8 cellular contexts compared by ENCODE assay signal in the genomic region with DNA sequence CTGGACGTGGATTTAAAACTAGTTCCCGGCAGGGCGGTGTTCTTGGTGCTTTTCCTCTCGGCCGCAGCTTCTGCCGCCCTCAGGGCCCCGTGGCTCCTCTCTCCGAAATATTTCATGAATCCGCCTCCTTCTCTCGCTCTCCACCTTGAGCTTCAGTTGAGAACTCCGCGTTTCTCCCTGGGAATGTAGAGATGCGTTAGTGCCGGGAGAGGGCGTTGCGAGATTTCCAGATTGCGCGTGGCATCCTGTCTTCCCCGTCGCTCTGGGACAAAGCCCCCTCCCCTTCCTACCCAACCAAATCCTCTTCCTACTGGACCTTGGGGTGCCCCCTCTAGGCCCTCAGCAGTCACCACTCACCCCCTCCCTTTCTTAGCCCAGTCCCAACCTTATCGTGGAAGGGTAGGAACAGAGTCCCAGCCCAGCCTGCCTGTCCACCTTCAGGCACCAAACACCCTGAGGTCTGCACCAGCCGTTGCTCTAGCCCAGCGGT. TPM values are rescaled to one million over a fixed set of nuclear protein-coding genes. Genes with fewer than 3 reads are reported as not detected.
DNase-seq lines count a peak whose midpoint lies in the region; ATAC-seq, FAIRE-seq and TF ChIP-seq lines count a peak whose summit lies in the region.

No MANE protein-coding gene starts in this region.

- peaks cover 10% of the 10 kb centered on the region for H3K9me3 Mint-ChIP-seq in activated T-helper 2 cell treated with anti-CD3 and anti-CD28 coated beads, Interferon-gamma antibody, Interleukin-2, Interleukin-4, amounts not matched to agents 10 μg/mL and 5 μg/mL and 100 μg/mL, durations not matched to agents 14 hours and 24 hours and 36 hours

- ATAC-seq in GM12878 = peak; percentile 40
- no peak for ATAC-seq in HG03378 (IDR thresholded peaks at IDR 0.05; ENCODE audit: unreplicated experiment)

- peak overlapping the region; percentile 22 for H2AFZ ChIP-seq in GM12878 (ENCODE audit: control insufficient read depth, low read depth, low read length)

- H3K4me3 ChIP-seq in HUES64 (ENCODE audit: low read length) = peak overlapping the region; percentile 29
- H3K4me3 ChIP-seq in GM12878 = no peak overlapping the region

- SMC1A ChIA-PET in GM12878 (lab: Charles Lee; ENCODE audit: uncharacterized antibody, unreplicated experiment) = interaction anchor here (0.7 to 5.9 kb wide), 23 partner anchors 9 to 399 kb away, joined by 3 to 165 read pairs (median 13); a partner anchor contains a TSS

- CTCF ChIA-PET in GM12878 (lab: Yijun Ruan, JAX) = interaction anchor here (0.7 to 5.9 kb wide), 44 partner anchors 8 to 398 kb away, joined by 3 to 265 read pairs (median 8); a partner anchor contains a TSS

- H3K27ac Mint-ChIP-seq in activated T-helper 2 cell treated with anti-CD3 and anti-CD28 coated beads, Interferon-gamma antibody, Interleukin-2, Interleukin-4, amounts not matched to agents 10 μg/mL and 5 μg/mL and 100 μg/mL, durations not matched to agents 14 hours and 24 hours and 36 hours = no peak overlapping the region

- intact Hi-C loops in GM12878 (cut with micrococcal nuclease; ENCODE audit: unreplicated experiment) = loop anchor here (2.0 kb wide), 2 partner anchors 35 to 181 kb away; no protein-coding TSS in a partner anchor
- intact Hi-C loops in activated T-helper 2 cell treated with anti-CD3 and anti-CD28 coated beads, Interferon-gamma antibody, Interleukin-2, Interleukin-4, amounts not matched to agents 10 μg/mL and 5 μg/mL and 100 μg/mL, durations not matched to agents 14 hours and 24 hours and 36 hours (cut with micrococcal nuclease) = loop anchor here (2.0 to 10.0 kb wide), 2 partner anchors 17 to 195 kb away; no protein-coding TSS in a partner anchor

- H3K27ac ChIP-seq in HUES64 (ENCODE audit: low read depth, low read length) (no peak overlapping the region), GM12878 (ENCODE audit: control insufficient read depth, insufficient read depth) (no peak overlapping the region)

- H3K9me3 ChIP-seq in HUES64 (ENCODE audit: insufficient read depth, low read depth, low read length) (peaks cover 12% of the 10 kb centered on the region), GM12878 (replicated peaks; ENCODE audit: control insufficient read depth, insufficient read depth, low read length) (peaks cover 8% of the 10 kb centered on the region; the same call in 2 of the 3 replicates)

- in situ Hi-C loops in GM12878 (cut with MboI) = loop anchor here (5.0 kb wide), 1 partner anchor 198 kb away; no protein-coding TSS in a partner anchor

- DNase-seq in NOMO-1 treated with DMSO at 0.1 percent for 48 hours (lab: John Stamatoyannopoulos, UW; ENCODE audit: unreplicated experiment) = peak; percentile 48
- no peak for DNase-seq in NOMO-1 treated with dmso at 0.1 percent for 144 hours (lab: John Stamatoyannopoulos, UW; ENCODE audit: unreplicated experiment)
- no peak for DNase-seq in GM12878 (ENCODE audit: low read depth, low spot score)
- DNase-seq in midbrain (lab: John Stamatoyannopoulos, UW) = peak; percentile 20
- no peak for DNase-seq in NAMALWA (ENCODE audit: low spot score)
- no peak for DNase-seq in activated T-helper 2 cell treated with anti-CD3 and anti-CD28 coated beads, Interferon-gamma antibody, Interleukin-2, Interleukin-4, amounts not matched to agents 10 μg/mL and 5 μg/mL and 100 μg/mL, durations not matched to agents 14 hours and 24 hours and 36 hours (ENCODE audit: low spot score)

- POLR2A ChIA-PET in GM12878 (lab: Charles Lee) = interaction anchor here (0.7 to 2.9 kb wide), 10 partner anchors 12 to 111 kb away, joined by 3 to 51 read pairs (median 6); a partner anchor contains a TSS

- 11% methylated on average over 23 of the region's 23 CpGs for WGBS in HUES64
- WGBS in GM12878 (ENCODE audit: insufficient coverage, insufficient replicate concordance, low lambda C conversion rate, missing lambda C conversion rate) = 44% methylated on average over 23 of the region's 23 CpGs

- H3K4me3 Mint-ChIP-seq in activated T-helper 2 cell treated with anti-CD3 and anti-CD28 coated beads, Interferon-gamma antibody, Interleukin-2, Interleukin-4, amounts not matched to agents 10 μg/mL and 5 μg/mL and 100 μg/mL, durations not matched to agents 14 hours and 24 hours and 36 hours (ENCODE audit: low read depth) = no peak overlapping the region

- BruUV-seq in GM12878 (replicated peaks; lab: Mats Ljungman, UMichigan) = no TSS peak

- H3K9ac ChIP-seq in HUES64 (ENCODE audit: low read depth, low read length) (0 out of 2 replicates have a peak overlapping the region, but pooled peaks have one; percentile 15), GM12878 (ENCODE audit: control insufficient read depth, insufficient read depth, low read length) (no peak overlapping the region)

- H3K27me3 Mint-ChIP-seq in activated T-helper 2 cell treated with anti-CD3 and anti-CD28 coated beads, Interferon-gamma antibody, Interleukin-2, Interleukin-4, amounts not matched to agents 10 μg/mL and 5 μg/mL and 100 μg/mL, durations not matched to agents 14 hours and 24 hours and 36 hours (ENCODE audit: low read depth) = peaks cover 10% of the 10 kb centered on the region

- H3K4me1 ChIP-seq in HUES64 (ENCODE audit: insufficient read depth, low read length) (peaks cover 11% of the 10 kb centered on the region), GM12878 (ENCODE audit: control insufficient read depth, insufficient read depth, low read length) (peaks cover 8% of the 10 kb centered on the region; the same call in 1 of the 2 replicates)

- H3K36me3 Mint-ChIP-seq in activated T-helper 2 cell treated with anti-CD3 and anti-CD28 coated beads, Interferon-gamma antibody, Interleukin-2, Interleukin-4, amounts not matched to agents 10 μg/mL and 5 μg/mL and 100 μg/mL, durations not matched to agents 14 hours and 24 hours and 36 hours (ENCODE audit: low read depth) = no peaks in the 10 kb centered on the region

- no peak for TF ChIP-seq EP300 in GM12878 (IDR thresholded peaks at IDR 0.05; ENCODE audit: borderline replicate concordance in 1 of 2, control insufficient read depth in 1 of 2, low read depth in 2 of 2, low read length in 2 of 2)

- peak overlapping the region; percentile 31 for H3K4me2 ChIP-seq in GM12878 (ENCODE audit: control insufficient read depth, insufficient read depth)

- TF ChIP-seq POLR2A in GM12878 (IDR thresholded peaks at IDR 0.05; ENCODE audit: low read depth, low read length) = no peak

- H4K20me1 ChIP-seq in GM12878 (ENCODE audit: control insufficient read depth, insufficient read depth) = no peaks in the 10 kb centered on the region

- no peak for TF ChIP-seq RAD21 in GM12878 (IDR thresholded peaks at IDR 0.05; ENCODE audit: insufficient read depth, low read depth, low read length)

- H3K79me2 ChIP-seq in GM12878 (ENCODE audit: control insufficient read depth, insufficient read depth, low read length) = no peaks in the 10 kb centered on the region

- RAD21 ChIA-PET in GM12878 (lab: Charles Lee; ENCODE audit: unreplicated experiment) = interaction anchor here (0.9 to 4.9 kb wide), 21 partner anchors 8 to 307 kb away, joined by 3 to 132 read pairs (median 12); a partner anchor contains a TSS

- TF ChIP-seq CTCF in GM12878 (IDR thresholded peaks at IDR 0.05 in 2 of 3, conservative IDR thresholded peaks at IDR 0.05 in 1 of 3; ENCODE audit: control insufficient read depth in 2 of 3, extremely low read depth in 1 of 3, insufficient read depth in 1 of 3, low read depth in 3 of 3, low read length in 3 of 3) = peak; percentile 41 to 69 (median 56); a peak in 5 of 6 replicates

- H3K4me1 Mint-ChIP-seq in activated T-helper 2 cell treated with anti-CD3 and anti-CD28 coated beads, Interferon-gamma antibody, Interleukin-2, Interleukin-4, amounts not matched to agents 10 μg/mL and 5 μg/mL and 100 μg/mL, durations not matched to agents 14 hours and 24 hours and 36 hours (ENCODE audit: low read depth) = peaks cover 33% of the 10 kb centered on the region

- no peak for FAIRE-seq in GM12878 (lab: Jason Lieb, UNC)

- peaks cover 20% of the 10 kb centered on the region for H3K27me3 ChIP-seq in HUES64 (ENCODE audit: insufficient read depth, low read length)
- H3K27me3 ChIP-seq in GM12878 (replicated peaks in 1 of 2; ENCODE audit: control insufficient read depth in 2 of 2, insufficient read depth in 2 of 2, low read length in 1 of 2) = no peaks in the 10 kb centered on the region

- no peaks in the 10 kb centered on the region for H3K36me3 ChIP-seq in HUES64 (ENCODE audit: insufficient read depth, low read length)
- no peaks in the 10 kb centered on the region for H3K36me3 ChIP-seq in GM12878 (ENCODE audit: control insufficient read depth in 2 of 2, insufficient read depth in 2 of 2, low read length in 1 of 2)

RNA-seq across cellular contexts. Expression of a gene that starts 15.5 kb away (rescaled TPM):
- polyA plus RNA-seq in HUES64 (2013, experiment 1 of 2) = 2.0 TPM
- polyA plus RNA-seq in HUES64 (2013, experiment 2 of 2) = 3.2 TPM
- 143 and 150 TPM in 2 replicates for total RNA-seq in GM12878 (2013; cell fraction: nucleolus; rRNA removed)
- total RNA-seq in GM12878 (2014; rRNA removed) = 251 and 282 TPM in 2 replicates
- 135 and 149 TPM in 2 replicates for total RNA-seq in GM12878 (2014; rRNA removed; fragmentation: Illumina TruSeq; extraction: Trizol)
- 382 and 386 TPM in 2 replicates for total RNA-seq in GM12878 (2021)
- polyA plus RNA-seq in GM12878 (2011; ENCODE audit: low read depth) = 314 TPM
- 84.4 and 296 TPM in 2 replicates for polyA plus RNA-seq in GM12878 (2011; rRNA removed)
- polyA plus RNA-seq in GM12878 (2011; cell fraction: cytosol; rRNA removed) = 317 and 416 TPM in 2 replicates
- 561 and 566 TPM in 2 replicates for polyA plus RNA-seq in GM12878 (2011; cell fraction: nucleus; rRNA removed)
- polyA plus RNA-seq in GM12878 (2012) = 512 and 607 TPM in 2 replicates
- polyA plus RNA-seq in GM12878 (2014; fragmentation: Illumina TruSeq; extraction: Trizol) = 166 and 339 TPM in 2 replicates
- polyA plus RNA-seq in GM12878 (2014; fragmentation: Nextera tagmentation; extraction: Ambion mirVana) = 100 to 1,000 TPM; 102 to 108 TPM
- 313 and 369 TPM in 2 replicates for polyA plus RNA-seq in GM12878 (2014; rRNA removed)
- 100 to 1,000 TPM; 320 to 330 TPM for polyA plus RNA-seq in GM12878 (2016; fragmentation: Nextera tagmentation; extraction: Ambion mirVana)
- 200 and 233 TPM in 2 replicates for polyA minus RNA-seq in GM12878 (2011; rRNA and poly(A)+ RNA removed)
- polyA minus RNA-seq in GM12878 (2011; cell fraction: cytosol; rRNA and poly(A)+ RNA removed) = 155 and 158 TPM in 2 replicates
- polyA minus RNA-seq in GM12878 (2011; cell fraction: nucleus; rRNA and poly(A)+ RNA removed) = 185 and 303 TPM in 2 replicates
- total RNA-seq in activated T-helper 2 cell treated with anti-CD3 and anti-CD28 coated beads, Interferon-gamma antibody, Interleukin-2, Interleukin-4, amounts not matched to agents 10 μg/mL and 5 μg/mL and 100 μg/mL, durations not matched to agents 14 hours and 24 hours and 36 hours = 499 and 506 TPM in 2 replicates

RNA-seq across cellular contexts. Expression of a gene that starts 22.7 kb away (rescaled TPM):
- polyA plus RNA-seq in HUES64 (2013, experiment 1 of 2) = not detected
- not detected for polyA plus RNA-seq in HUES64 (2013, experiment 2 of 2)
- 94.2 and 114 TPM in 2 replicates for total RNA-seq in GM12878 (2013; cell fraction: nucleolus; rRNA removed)
- total RNA-seq in GM12878 (2014; rRNA removed) (23.2 TPM in 2 replicates), GM12878 (2014; rRNA removed; fragmentation: Illumina TruSeq; extraction: Trizol) (17.2 and 18.3 TPM in 2 replicates), GM12878 (2021) (25.8 and 26.0 TPM in 2 replicates)
- 7.0 TPM for polyA plus RNA-seq in GM12878 (2011; ENCODE audit: low read depth)
- polyA plus RNA-seq in GM12878 (2011; rRNA removed) (19.4 and 24.1 TPM in 2 replicates), GM12878 (2014; fragmentation: Illumina TruSeq; extraction: Trizol) (9.1 and 16.6 TPM in 2 replicates), GM12878 (2014; fragmentation: Nextera tagmentation; extraction: Ambion mirVana) (1 to 10 TPM; 1.5 to 1.8 TPM), GM12878 (2014; rRNA removed) (23.6 and 27.3 TPM in 2 replicates), GM12878 (2016; fragmentation: Nextera tagmentation; extraction: Ambion mirVana) (10 to 100 TPM; 12.4 TPM)
- 22.7 and 30.1 TPM in 2 replicates for polyA plus RNA-seq in GM12878 (2011; cell fraction: cytosol; rRNA removed)
- 148 and 167 TPM in 2 replicates for polyA plus RNA-seq in GM12878 (2011; cell fraction: nucleus; rRNA removed)
- 15.7 and 21.2 TPM in 2 replicates for polyA plus RNA-seq in GM12878 (2012)
- polyA minus RNA-seq in GM12878 (2011; rRNA and poly(A)+ RNA removed) = 14.9 and 23.6 TPM in 2 replicates
- polyA minus RNA-seq in GM12878 (2011; cell fraction: cytosol; rRNA and poly(A)+ RNA removed) = 5.5 and 6.7 TPM in 2 replicates
- 23.1 and 31.4 TPM in 2 replicates for polyA minus RNA-seq in GM12878 (2011; cell fraction: nucleus; rRNA and poly(A)+ RNA removed)
- 45.9 and 49.8 TPM in 2 replicates for total RNA-seq in activated T-helper 2 cell treated with anti-CD3 and anti-CD28 coated beads, Interferon-gamma antibody, Interleukin-2, Interleukin-4, amounts not matched to agents 10 μg/mL and 5 μg/mL and 100 μg/mL, durations not matched to agents 14 hours and 24 hours and 36 hours

RNA-seq across cellular contexts. Expression of a gene that starts 47.3 kb away (rescaled TPM):
- polyA plus RNA-seq in HUES64 (2013, experiment 1 of 2) = 0.15 TPM
- 0.25 TPM for polyA plus RNA-seq in HUES64 (2013, experiment 2 of 2)
- total RNA-seq in GM12878 (2013; cell fraction: nucleolus; rRNA removed) = 12.3 and 12.5 TPM in 2 replicates
- 3.6 and 4.5 TPM in 2 replicates for total RNA-seq in GM12878 (2014; rRNA removed)
- total RNA-seq in GM12878 (2014; rRNA removed; fragmentation: Illumina TruSeq; extraction: Trizol) = 2.5 and 2.8 TPM in 2 replicates
- total RNA-seq in GM12878 (2021) = 4.5 TPM in 2 replicates
- polyA plus RNA-seq in GM12878 (2011; ENCODE audit: low read depth) = 2.6 TPM
- polyA plus RNA-seq in GM12878 (2011; rRNA removed) = 3.6 and 4.3 TPM in 2 replicates
- polyA plus RNA-seq in GM12878 (2011; cell fraction: cytosol; rRNA removed) = 4.7 and 5.3 TPM in 2 replicates
- polyA plus RNA-seq in GM12878 (2011; cell fraction: nucleus; rRNA removed) = 10.9 and 11.1 TPM in 2 replicates
- 5.5 and 6.9 TPM in 2 replicates for polyA plus RNA-seq in GM12878 (2012)
- polyA plus RNA-seq in GM12878 (2014; fragmentation: Illumina TruSeq; extraction: Trizol) = 1.6 and 2.3 TPM in 2 replicates
- under 1 TPM; 0.03 to 0.46 TPM for polyA plus RNA-seq in GM12878 (2014; fragmentation: Nextera tagmentation; extraction: Ambion mirVana)
- polyA plus RNA-seq in GM12878 (2014; rRNA removed) = 4.0 and 4.3 TPM in 2 replicates
- polyA plus RNA-seq in GM12878 (2016; fragmentation: Nextera tagmentation; extraction: Ambion mirVana) = 1 to 10 TPM in 1 of 2 experiments, under 1 TPM in 1; 0.74 to 1.2 TPM
- polyA minus RNA-seq in GM12878 (2011; rRNA and poly(A)+ RNA removed) = 6.1 and 11.3 TPM in 2 replicates
- 2.7 and 3.5 TPM in 2 replicates for polyA minus RNA-seq in GM12878 (2011; cell fraction: cytosol; rRNA and poly(A)+ RNA removed)
- 3.1 and 4.2 TPM in 2 replicates for polyA minus RNA-seq in GM12878 (2011; cell fraction: nucleus; rRNA and poly(A)+ RNA removed)
- 0.64 and 0.75 TPM in 2 replicates for total RNA-seq in activated T-helper 2 cell treated with anti-CD3 and anti-CD28 coated beads, Interferon-gamma antibody, Interleukin-2, Interleukin-4, amounts not matched to agents 10 μg/mL and 5 μg/mL and 100 μg/mL, durations not matched to agents 14 hours and 24 hours and 36 hours

Comparison
In these comparisons a context has a peak if more than half of its experiments do, and no peak if none do; other contexts are left out.
1. DNase-seq: peak in NOMO-1 treated with DMSO at 0.1 percent for 48 hours (single experiment) and midbrain (single experiment); none in NOMO-1 treated with dmso at 0.1 percent for 144 hours (single experiment), GM12878 (single experiment), NAMALWA (single experiment) and activated T-helper 2 cell treated with anti-CD3 and anti-CD28 coated beads, Interferon-gamma antibody, Interleukin-2, Interleukin-4, amounts not matched to agents 10 μg/mL and 5 μg/mL and 100 μg/mL, durations not matched to agents 14 hours and 24 hours and 36 hours (single experiment).